In the genomic region with DNA sequence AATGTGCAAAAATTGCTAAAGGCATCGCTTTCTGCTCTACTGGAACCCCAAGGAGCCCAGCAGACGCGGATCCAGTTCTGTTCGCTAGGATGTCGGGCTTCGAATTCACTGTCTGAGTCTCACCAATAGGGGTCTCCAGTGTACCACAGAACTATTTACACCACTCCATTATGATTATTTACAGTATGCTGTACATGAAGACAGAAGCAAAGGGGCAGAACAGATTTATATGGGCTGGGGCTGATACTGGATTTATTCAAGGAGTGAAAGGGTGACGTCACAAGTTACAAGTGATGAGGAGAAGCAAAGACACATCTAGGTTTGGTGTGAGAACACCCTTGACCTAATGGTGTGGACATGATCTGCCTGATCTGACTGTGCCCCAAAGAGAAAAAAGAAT, we compare ENCODE assay signal across 9 cellular contexts.
DNase-seq lines count a peak whose midpoint lies in the region; ATAC-seq, FAIRE-seq and TF ChIP-seq lines count a peak whose summit lies in the region.
"Had no signal": no experiment of that assay in that cellular context is flagged by ENCODE, and none has a peak within 500 bp of the region (broad histone marks: within the 10 kb centered on the region; RNA-seq: fewer than 3 reads in every experiment).

No MANE protein-coding gene starts in this region.

- TF ChIP-seq RAD21 in HepG2 (CRISPR knock-in tag; IDR thresholded peaks at IDR 0.05): peak; percentile 84

- H3K9me3 ChIP-seq in PC-3 (ENCODE audit: low read length) (no peaks in the 10 kb centered on the region), HepG2 (ENCODE audit: low read length) (no peaks in the 10 kb centered on the region)

- H2AFZ ChIP-seq in PC-3 (ENCODE audit: low read length): no peak overlapping the region
- H2AFZ ChIP-seq in HepG2 (ENCODE audit: low read length): no peak overlapping the region

- no peak overlapping the region for H3K4me3 Mint-ChIP-seq in Calu3 (ENCODE audit: low read depth, unreplicated experiment)
- no peak overlapping the region for H3K4me3 Mint-ChIP-seq in type B pancreatic cell
- H3K4me3 Mint-ChIP-seq: naive thymus-derived CD8-positive, alpha-beta T cell had no signal

- H3K27ac Mint-ChIP-seq in Calu3 (ENCODE audit: unreplicated experiment) (no peak overlapping the region), type B pancreatic cell (no peak overlapping the region)
- H3K27ac Mint-ChIP-seq: naive thymus-derived CD8-positive, alpha-beta T cell had no signal

- H3K27me3 ChIP-seq in PC-3 (ENCODE audit: low read length): peaks cover 36% of the 10 kb centered on the region
- H3K27me3 ChIP-seq in HepG2 (ENCODE audit: control insufficient read depth in 1 of 2, insufficient read depth in 2 of 2, low read length in 2 of 2): peaks cover 0 to 37% of the 10 kb centered on the region in 2 experiments; a peak in 3 of 5 replicates

- FAIRE-seq in HepG2 (lab: Jason Lieb, UNC): peak; percentile 95

- peak; percentile 62 for DNase-seq in Calu3
- DNase-seq in Kasumi-1 (lab: John Stamatoyannopoulos, UW): peak; percentile 87 to 97
- peak; percentile 72 for DNase-seq in PC-3
- DNase-seq in cardiac fibroblast (ENCODE audit: low read depth in 2 of 2): peak; percentile 55 to 60
- peak; percentile 53 for DNase-seq in HepG2 (ENCODE audit: low spot score)
- no peak for DNase-seq in type B pancreatic cell (ENCODE audit: extremely low spot score, unreplicated experiment)
- no peak for DNase-seq in ureter (ENCODE audit: low spot score)

- H3K79me2 ChIP-seq in PC-3 (ENCODE audit: low read length): no peaks in the 10 kb centered on the region
- H3K79me2 ChIP-seq in HepG2 (ENCODE audit: insufficient read depth, low read length): no peaks in the 10 kb centered on the region

- no peak overlapping the region; the same call in 1 of the 2 replicates for H3K4me2 ChIP-seq in PC-3 (ENCODE audit: low read length)
- no peak overlapping the region for H3K4me2 ChIP-seq in HepG2 (ENCODE audit: low read depth, low read length)

- H3K27me3 Mint-ChIP-seq in Calu3 (ENCODE audit: unreplicated experiment): no peaks in the 10 kb centered on the region
- peaks cover 46% of the 10 kb centered on the region for H3K27me3 Mint-ChIP-seq in type B pancreatic cell

- TF ChIP-seq CTCF in Calu3 (IDR thresholded peaks at IDR 0.05; ENCODE audit: unreplicated experiment): peak; percentile 82
- peak; percentile 90 for TF ChIP-seq CTCF in PC-3 (conservative IDR thresholded peaks at IDR 0.05; ENCODE audit: low read depth, low read length)
- TF ChIP-seq CTCF in cardiac fibroblast (IDR thresholded peaks at IDR 0.05; ENCODE audit: low read depth, low read length): peak; percentile 72
- peak; percentile 91 for TF ChIP-seq CTCF in HepG2 (CRISPR knock-in tag; IDR thresholded peaks at IDR 0.05)
- TF ChIP-seq CTCF in type B pancreatic cell (conservative IDR thresholded peaks at IDR 0.05): peak; percentile 92

- in situ Hi-C loops in HepG2 (cut with HindIII; ENCODE audit: extremely low pct_ligation_motif_present, low pct_unique_long_range_greater_than_20kb): loop anchor here (5.0 to 10.0 kb wide), 2 partner anchors 318 to 730 kb away; a partner anchor contains a TSS

- H3K36me3 ChIP-seq in PC-3 (ENCODE audit: low read depth, low read length) (no peaks in the 10 kb centered on the region), HepG2 (replicated peaks in 1 of 2; ENCODE audit: control insufficient read depth in 1 of 2, insufficient read depth in 2 of 2, low read length in 2 of 2) (no peaks in the 10 kb centered on the region)

- H3K27ac ChIP-seq in PC-3 (ENCODE audit: low read length) (no peak overlapping the region), HepG2 (ENCODE audit: extremely low read length, insufficient read depth, low read length) (no peak overlapping the region)

- H3K4me1 Mint-ChIP-seq in Calu3 (ENCODE audit: low read depth, unreplicated experiment) (peaks cover 9% of the 10 kb centered on the region), type B pancreatic cell (ENCODE audit: unreplicated experiment) (peaks cover 14% of the 10 kb centered on the region)
- H3K4me1 Mint-ChIP-seq: naive thymus-derived CD8-positive, alpha-beta T cell had no signal

- BruUV-seq in Calu3 (replicated peaks; lab: Mats Ljungman, UMichigan) (no TSS peak), PC-3 (replicated peaks; lab: Mats Ljungman, UMichigan) (no TSS peak), HepG2 (replicated peaks; lab: Mats Ljungman, UMichigan) (no TSS peak)

- no peaks in the 10 kb centered on the region for H3K9me3 Mint-ChIP-seq in Calu3 (ENCODE audit: low read depth, unreplicated experiment)
- H3K9me3 Mint-ChIP-seq in type B pancreatic cell: no peaks in the 10 kb centered on the region
- H3K9me3 Mint-ChIP-seq: naive thymus-derived CD8-positive, alpha-beta T cell had no signal

- intact Hi-C loops in Calu3 (cut with micrococcal nuclease; ENCODE audit: unreplicated experiment): loop anchor here (2.0 to 5.0 kb wide), 3 partner anchors 320 to 730 kb away; no protein-coding TSS in a partner anchor
- intact Hi-C loops in PC-3 (cut with micrococcal nuclease): loop anchor here (1.0 to 5.0 kb wide), 3 partner anchors 320 to 730 kb away; no protein-coding TSS in a partner anchor
- intact Hi-C loops in HepG2 (cut with micrococcal nuclease; ENCODE audit: unreplicated experiment): loop anchor here (1.0 to 5.0 kb wide), 4 partner anchors 323 to 730 kb away; a partner anchor contains a TSS

- TF ChIP-seq EP300 in HepG2 (IDR thresholded peaks at IDR 0.05; ENCODE audit: low read depth in 2 of 2, low read length in 2 of 2): no peak
- no peak for TF ChIP-seq EP300 in HepG2 (CRISPR knock-in tag; IDR thresholded peaks at IDR 0.05; ENCODE audit: borderline replicate concordance)

- H3K9ac ChIP-seq in PC-3 (ENCODE audit: low read length) (no peak overlapping the region), HepG2 (ENCODE audit: insufficient read depth, low read depth, low read length) (no peak overlapping the region)

- TF ChIP-seq POLR2A in HepG2 (IDR thresholded peaks at IDR 0.05; ENCODE audit: insufficient read depth in 1 of 2, low read depth in 2 of 2, low read length in 2 of 2): no peak

- peaks cover 8% of the 10 kb centered on the region for H3K4me1 ChIP-seq in PC-3 (ENCODE audit: insufficient read depth, low read length)
- H3K4me1 ChIP-seq in HepG2 (ENCODE audit: insufficient read depth, low read length): no peaks in the 10 kb centered on the region

- CTCF ChIA-PET in Calu3 (lab: Charles Lee) (no interaction called here), PC-3 (lab: Charles Lee) (no interaction called here), HepG2 (lab: Yijun Ruan, JAX; ENCODE audit: low intra/inter-chr PET ratio, low total read pairs) (interaction anchor here (0.9 to 3.3 kb wide), 5 partner anchors 719 to 731 kb away, joined by 3 to 30 read pairs (median 6); no protein-coding TSS in a partner anchor)

- no peaks in the 10 kb centered on the region for H3K9me2 ChIP-seq in PC-3 (replicated peaks; ENCODE audit: low read length)

- no peak overlapping the region for H3K4me3 ChIP-seq in PC-3 (ENCODE audit: low read length)
- no peak overlapping the region for H3K4me3 ChIP-seq in cardiac fibroblast (replicated peaks in 1 of 2; ENCODE audit: low read depth in 2 of 2, low read length in 2 of 2)
- no peak overlapping the region for H3K4me3 ChIP-seq in HepG2 (replicated peaks in 1 of 3; ENCODE audit: insufficient read depth in 1 of 3, low read depth in 2 of 3, low read length in 3 of 3)

- WGBS in HepG2 (ENCODE audit: low lambda C conversion rate): under 1% methylated on average over 7 of the region's 7 CpGs

- H4K20me1 ChIP-seq in PC-3 (ENCODE audit: low read length): no peaks in the 10 kb centered on the region
- no peaks in the 10 kb centered on the region for H4K20me1 ChIP-seq in HepG2 (ENCODE audit: insufficient read depth, low read length)

- no peaks in the 10 kb centered on the region for H3F3A ChIP-seq in PC-3 (ENCODE audit: low read length, unreplicated experiment)

- H3K36me3 Mint-ChIP-seq in Calu3 (ENCODE audit: insufficient read depth, unreplicated experiment): no peaks in the 10 kb centered on the region
- H3K36me3 Mint-ChIP-seq in type B pancreatic cell: no peaks in the 10 kb centered on the region
- H3K36me3 Mint-ChIP-seq: naive thymus-derived CD8-positive, alpha-beta T cell had no signal

- ATAC-seq in GM19467 (IDR thresholded peaks at IDR 0.05; ENCODE audit: unreplicated experiment) (peak; percentile 73), PC-3 (peak; percentile 83), HepG2 (peak; percentile 97)

- POLR2A ChIA-PET in PC-3 (lab: Charles Lee; ENCODE audit: unreplicated experiment) (no interaction called here), HepG2 (lab: Yijun Ruan, JAX) (no interaction called here)

TF ChIP-seq in HepG2, 621 proteins besides CTCF, POLR2A, EP300 and RAD21 (continues in another document):
- TF ChIP-seq STAG1 (CRISPR knock-in tag; IDR thresholded peaks at IDR 0.05) (peak; percentile 94), ZFP36L1 (CRISPR knock-in tag; IDR thresholded peaks at IDR 0.05) (no peak), ZNF878 (CRISPR knock-in tag; IDR thresholded peaks at IDR 0.05) (no peak), MIXL1 (CRISPR knock-in tag; IDR thresholded peaks at IDR 0.05) (0 out of 2 replicates have a peak, but pooled peaks have one; percentile 45), MED1 (CRISPR knock-in tag; IDR thresholded peaks at IDR 0.05) (no peak), REPIN1 (CRISPR knock-in tag; IDR thresholded peaks at IDR 0.05; ENCODE audit: borderline replicate concordance, low read depth) (peak; percentile 94), IRF2 (CRISPR knock-in tag; IDR thresholded peaks at IDR 0.05) (0 out of 2 replicates have a peak, but pooled peaks have one; percentile 29), ATF7 (IDR thresholded peaks at IDR 0.05) (peak; percentile 97), ATF7 (CRISPR knock-in tag; IDR thresholded peaks at IDR 0.05) (no peak), CREB1 (IDR thresholded peaks at IDR 0.05) (peak; percentile 98), CREB1 (CRISPR knock-in tag; IDR thresholded peaks at IDR 0.05) (peak; percentile 34; the same call in 1 of the 2 replicates), EZH2 (conservative IDR thresholded peaks at IDR 0.05; ENCODE audit: low read depth, low read length) (0 out of 2 replicates have a peak, but pooled peaks have one; percentile 63), XRCC5 (optimal IDR thresholded peaks at IDR 0.05; ENCODE audit: low read length) (peak; percentile 38), SUZ12 (IDR thresholded peaks at IDR 0.05; ENCODE audit: low read depth, low read length) (peak; percentile 25; the same call in 1 of the 2 replicates), SMC3 (IDR thresholded peaks at IDR 0.05; ENCODE audit: low read length) (peak; percentile 86), ZNF441 (CRISPR knock-in tag; IDR thresholded peaks at IDR 0.05; ENCODE audit: borderline replicate concordance) (peak; percentile 85)

Comparison
In these comparisons a context has a peak if more than half of its experiments do, and no peak if none do; other contexts are left out.
1. DNase-seq: peak in Calu3 (single experiment), Kasumi-1 (2 of 2), PC-3 (single experiment), cardiac fibroblast (2 of 2) and HepG2 (single experiment); none in type B pancreatic cell (single experiment) and ureter (single experiment).
2. Peak in every context shown above with its lines, with median percentiles within 50 percentile points of each other: CTCF ChIP-seq and ATAC-seq.